In the genomic region with DNA sequence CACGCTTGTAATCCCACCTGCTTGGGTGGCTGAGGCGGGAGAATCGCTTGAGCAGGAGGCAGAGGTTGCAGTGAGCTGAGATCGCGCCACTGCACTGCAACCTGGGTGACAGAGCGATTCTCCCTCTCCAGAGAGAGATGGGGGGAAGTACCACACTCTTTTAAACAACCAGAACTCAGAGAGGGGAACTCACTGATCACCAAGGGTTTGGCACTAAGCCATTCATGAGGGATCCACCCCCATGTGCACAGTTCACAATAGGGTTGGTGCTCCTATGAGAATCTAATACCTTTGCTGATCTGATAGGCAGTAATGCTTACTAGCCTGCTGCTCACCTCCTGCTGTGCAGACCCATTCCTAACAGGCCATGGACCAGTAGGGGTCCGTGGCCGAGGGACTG, we compare ENCODE assay signal across 32 cellular contexts.
"Had no signal": no experiment of that assay in that cellular context is flagged by ENCODE, and none has a peak within 500 bp of the region (broad histone marks: within the 10 kb centered on the region; RNA-seq: fewer than 3 reads in every experiment).

No MANE protein-coding gene starts in this region.

- H3K4me3 Mint-ChIP-seq: activated B cell treated with CpG ODN at 0.5 μM for 24 hours; activated CD4-positive, alpha-beta T cell treated with anti-CD3 and anti-CD28 coated beads, Interleukin-2, amount 10 ng/mL, durations not matched to agents 24 days and 14 days; activated CD8-positive, alpha-beta memory T cell treated with anti-CD3 and anti-CD28 coated beads, Interleukin-2, amount 10 ng/mL, durations not matched to agents 7 days and 5 days; activated naive CD4-positive, alpha-beta T cell treated with anti-CD3 and anti-CD28 coated beads, Interleukin-2, amount 50 U/mL, for 24 hours; activated T-cell treated with anti-CD3 and anti-CD28 coated beads, Interleukin-2, amount 50 U/mL, for 24 hours; activated T-helper 1 cell treated with anti-CD3 and anti-CD28 coated beads, Interleukin-12 subunit alpha, Interleukin-12 subunit beta, Interleukin-2, Interleukin-4 antibody, amounts not matched to agents 30 ng/mL and 10 ng/mL and 1 ng/mL, durations not matched to agents 14 hours and 24 hours and 36 hours; T-helper 17 cell had no signal

- H3K4me1 Mint-ChIP-seq: activated B cell treated with CpG ODN at 0.5 μM for 24 hours; activated CD4-positive, alpha-beta T cell treated with anti-CD3 and anti-CD28 coated beads, Interleukin-2, amount 10 ng/mL, durations not matched to agents 24 days and 14 days; activated CD8-positive, alpha-beta memory T cell treated with anti-CD3 and anti-CD28 coated beads, Interleukin-2, amount 10 ng/mL, durations not matched to agents 7 days and 5 days; activated naive CD4-positive, alpha-beta T cell treated with anti-CD3 and anti-CD28 coated beads, Interleukin-2, amount 50 U/mL, for 24 hours had no signal

- H3K4me1 ChIP-seq: ascending aorta, body of pancreas, Peyer's patch, SJCRH30 had no signal

- H3K36me3 ChIP-seq: ascending aorta, MG63, Peyer's patch, SJCRH30 had no signal

- H3K27ac ChIP-seq: ascending aorta, body of pancreas, coronary artery, Peyer's patch, RWPE1, SJCRH30 had no signal

- H3K27ac Mint-ChIP-seq: activated B cell treated with CpG ODN at 0.5 μM for 24 hours; activated CD4-positive, alpha-beta T cell treated with anti-CD3 and anti-CD28 coated beads, Interleukin-2, amount 10 ng/mL, durations not matched to agents 24 days and 14 days; activated CD8-positive, alpha-beta memory T cell treated with anti-CD3 and anti-CD28 coated beads, Interleukin-2, amount 10 ng/mL, durations not matched to agents 7 days and 5 days; activated naive CD4-positive, alpha-beta T cell treated with anti-CD3 and anti-CD28 coated beads, Interleukin-2, amount 50 U/mL, for 24 hours; activated T-cell treated with anti-CD3 and anti-CD28 coated beads, Interleukin-2, amount 50 U/mL, for 24 hours; activated T-helper 1 cell treated with anti-CD3 and anti-CD28 coated beads, Interleukin-12 subunit alpha, Interleukin-12 subunit beta, Interleukin-2, Interleukin-4 antibody, amounts not matched to agents 30 ng/mL and 10 ng/mL and 1 ng/mL, durations not matched to agents 14 hours and 24 hours and 36 hours; T-helper 17 cell had no signal

- H3K4me3 ChIP-seq: ascending aorta, body of pancreas, coronary artery, MG63, Peyer's patch, SJCRH30 had no signal

- ATAC-seq: activated CD8-positive, alpha-beta memory T cell treated with anti-CD3 and anti-CD28 coated beads, Interleukin-2, amount 10 ng/mL, durations not matched to agents 7 days and 5 days; body of pancreas; T-helper 17 cell had no signal

- H3K9me3 Mint-ChIP-seq: activated B cell treated with CpG ODN at 0.5 μM for 24 hours; activated CD4-positive, alpha-beta T cell treated with anti-CD3 and anti-CD28 coated beads, Interleukin-2, amount 10 ng/mL, durations not matched to agents 24 days and 14 days; activated naive CD4-positive, alpha-beta T cell treated with anti-CD3 and anti-CD28 coated beads, Interleukin-2, amount 50 U/mL, for 24 hours; activated T-cell treated with anti-CD3 and anti-CD28 coated beads, Interleukin-2, amount 50 U/mL, for 24 hours; activated T-helper 1 cell treated with anti-CD3 and anti-CD28 coated beads, Interleukin-12 subunit alpha, Interleukin-12 subunit beta, Interleukin-2, Interleukin-4 antibody, amounts not matched to agents 30 ng/mL and 10 ng/mL and 1 ng/mL, durations not matched to agents 14 hours and 24 hours and 36 hours had no signal

- H3K9me3 ChIP-seq: ascending aorta, body of pancreas, MG63, Peyer's patch, SJCRH30, SK-N-SH had no signal

- H3K36me3 Mint-ChIP-seq: activated CD8-positive, alpha-beta memory T cell treated with anti-CD3 and anti-CD28 coated beads, Interleukin-2, amount 10 ng/mL, durations not matched to agents 7 days and 5 days; activated naive CD4-positive, alpha-beta T cell treated with anti-CD3 and anti-CD28 coated beads, Interleukin-2, amount 50 U/mL, for 24 hours had no signal

- H3K27me3 ChIP-seq: ascending aorta, body of pancreas, MG63, Peyer's patch had no signal

- DNase-seq: activated B cell treated with CpG ODN at 0.5 μM for 24 hours; activated CD4-positive, alpha-beta T cell treated with anti-CD3 and anti-CD28 coated beads for 1 hour; activated CD4-positive, alpha-beta T cell treated with anti-CD3 and anti-CD28 coated beads, Interleukin-2, amount 10 ng/mL, durations not matched to agents 24 days and 14 days; activated CD4-positive, alpha-beta T cell treated with anti-CD3 and anti-CD28 coated beads, Interleukin-2, amount 50 U/mL, for 48 hours; activated CD8-positive, alpha-beta memory T cell treated with anti-CD3 and anti-CD28 coated beads, Interleukin-2, amount 10 ng/mL, durations not matched to agents 7 days and 5 days; activated effector memory CD4-positive, alpha-beta T cell treated with Interleukin-2 at 50 U/mL for 16 hours; activated naive CD4-positive, alpha-beta T cell; activated T-cell treated with anti-CD3 and anti-CD28 coated beads, Interleukin-2, amount 50 U/mL, for 24 hours; amniotic stem cell; body of pancreas; central memory CD4-positive, alpha-beta T cell; KG1; MG63; NCI-H1105 treated with DMSO at 0.1 percent for 48 hours; NCI-H1436 treated with DMSO at 0.1 percent for 48 hours; NCI-H187; NCI-H2081; NCI-H2171 treated with DMSO at 0.1 percent for 48 hours; NCI-H226; NCI-H526; NK-92 treated with Interleukin-12 subunit alpha and Interleukin-12 subunit beta, amount 100 ng/mL, for 24 hours; Peyer's patch; Right ventricle myocardium superior; SJCRH30; SK-N-SH; T-helper 17 cell; T-helper 9 cell had no signal
